1 cellular context compared by ENCODE assay signal in genomic region chr2:106163948-106164580, GRCh38.
TF ChIP-seq lines count a peak whose summit lies in the region.

No MANE protein-coding gene starts in this region.

TF ChIP-seq in HepG2, 621 proteins besides CTCF, POLR2A, EP300 and RAD21 (continued from another document):
- no peak for TF ChIP-seq ZNF83 (CRISPR knock-in tag; IDR thresholded peaks at IDR 0.05; ENCODE audit: borderline replicate concordance)
- TF ChIP-seq NBN (conservative IDR thresholded peaks at IDR 0.05) = no peak
- no peak for TF ChIP-seq TARDBP (CRISPR knock-in tag; IDR thresholded peaks at IDR 0.05)
- no peak for TF ChIP-seq ARNT (IDR thresholded peaks at IDR 0.05)
